ENCODE assay signal across 9 cellular contexts in genomic region chr15:23687143-23687470, GRCh38. TPM values are rescaled to one million over a fixed set of nuclear protein-coding genes. Genes with fewer than 3 reads are reported as not detected.
DNase-seq lines count a peak whose midpoint lies in the region; ATAC-seq, FAIRE-seq and TF ChIP-seq lines count a peak whose summit lies in the region.
"Had no signal": no experiment of that assay in that cellular context is flagged by ENCODE, and none has a peak within 500 bp of the region (broad histone marks: within the 10 kb centered on the region; RNA-seq: fewer than 3 reads in every experiment).

Gene NDN (minus strand): TSS chr15:23687305. CDS start chr15:23687217, 88 bp downstream.

- H3K9ac ChIP-seq in kidney (ENCODE audit: low read length in 2 of 2): peak within 1 kb of the TSS in 1 of 2 donors; percentile 10
- H3K9ac ChIP-seq: BLaER1 treated with 17β-estradiol and CSF1 and Interleukin-3, amounts not matched to agents 10 nM and 100 nM had no signal

- H3K4me1 ChIP-seq in kidney (ENCODE audit: control insufficient read depth in 1 of 2, insufficient read depth in 1 of 2, low read depth in 1 of 2, low read length in 2 of 2): no peaks in the 10 kb centered on the region
- H3K4me1 ChIP-seq in Caco-2: peaks cover 12% of the 10 kb centered on the region; the same call in 1 of the 2 replicates
- H3K4me1 ChIP-seq in OCI-LY7 (ENCODE audit: insufficient read depth, low read length, poor library complexity, severe bottlenecking): no peaks in the 10 kb centered on the region

- H3K36me3 ChIP-seq in kidney (ENCODE audit: control insufficient read depth in 1 of 2, insufficient read depth in 2 of 2, low read length in 2 of 2): no peaks in the 10 kb centered on the region
- no peaks in the 10 kb centered on the region for H3K36me3 ChIP-seq in Caco-2 (ENCODE audit: control insufficient read depth, insufficient read depth, low read length)
- no peaks in the 10 kb centered on the region for H3K36me3 ChIP-seq in OCI-LY7 (ENCODE audit: insufficient read depth, low read length)
- H3K36me3 ChIP-seq: BLaER1 treated with 17β-estradiol and CSF1 and Interleukin-3, amounts not matched to agents 10 nM and 100 nM had no signal

- H4K20me1 ChIP-seq in OCI-LY7 (ENCODE audit: insufficient read depth, low read length): no peaks in the 10 kb centered on the region
- H4K20me1 ChIP-seq: BLaER1 treated with 17β-estradiol and CSF1 and Interleukin-3, amounts not matched to agents 10 nM and 100 nM had no signal

- DNase-seq in NCI-H510A (lab: John Stamatoyannopoulos, UW) (peak; percentile 20), NCI-H510A treated with DMSO at 0.1 percent for 48 hours (lab: John Stamatoyannopoulos, UW) (no peak), caudate nucleus (lab: John Stamatoyannopoulos, UW) (peak in 44 of 61 donors; percentile 2 to 64 (median 20)), kidney (peak; percentile 78), NOMO-1 (lab: John Stamatoyannopoulos, UW; ENCODE audit: unreplicated experiment in 2 of 2) (no peak), Caco-2 (no peak), OCI-LY7 (ENCODE audit: low spot score) (no peak)
- no peak for DNase-seq in stimulated activated naive B cell treated with anti-CD40 and anti-IgM and Interleukin-4, amounts not matched to agents 10 μg/mL and 1 μg/mL and 100 μg/mL, for 72 hours

- peak within 1 kb of the TSS in 1 of 2 donors; percentile 46 for H3K4me3 Mint-ChIP-seq in stimulated activated naive B cell treated with anti-CD40 and anti-IgM and Interleukin-4, amounts not matched to agents 10 μg/mL and 1 μg/mL and 100 μg/mL, for 72 hours
- H3K4me3 Mint-ChIP-seq in Caco-2 (ENCODE audit: unreplicated experiment): no peak within 1 kb of the TSS

- no peak within 1 kb of the TSS for H2AFZ ChIP-seq in OCI-LY7 (ENCODE audit: low read length)

- peak; percentile 45 to 55 for ATAC-seq in stimulated activated naive B cell treated with anti-CD40 and anti-IgM and Interleukin-4, amounts not matched to agents 10 μg/mL and 1 μg/mL and 100 μg/mL, for 72 hours (replicated peaks)

- peaks cover 0 to 5% of the 10 kb centered on the region in 2 donors for H3K27me3 Mint-ChIP-seq in stimulated activated naive B cell treated with anti-CD40 and anti-IgM and Interleukin-4, amounts not matched to agents 10 μg/mL and 1 μg/mL and 100 μg/mL, for 72 hours
- no peaks in the 10 kb centered on the region for H3K27me3 Mint-ChIP-seq in Caco-2 (ENCODE audit: insufficient read depth, unreplicated experiment)

- H3K27ac ChIP-seq in caudate nucleus (ENCODE audit: low read depth, low read length) (no peak within 1 kb of the TSS), kidney (ENCODE audit: low read depth in 2 of 2, low read length in 2 of 2) (no peak within 1 kb of the TSS), OCI-LY7 (ENCODE audit: low read depth, low read length, poor library complexity, severe bottlenecking) (no peak within 1 kb of the TSS)
- H3K27ac ChIP-seq: BLaER1 treated with 17β-estradiol and CSF1 and Interleukin-3, amounts not matched to agents 10 nM and 100 nM had no signal

- no peak within 1 kb of the TSS for H3K27ac Mint-ChIP-seq in stimulated activated naive B cell treated with anti-CD40 and anti-IgM and Interleukin-4, amounts not matched to agents 10 μg/mL and 1 μg/mL and 100 μg/mL, for 72 hours
- no peak within 1 kb of the TSS for H3K27ac Mint-ChIP-seq in Caco-2 (ENCODE audit: unreplicated experiment)

- H3K27me3 ChIP-seq in Caco-2 (replicated peaks; ENCODE audit: control insufficient read depth, insufficient read depth, low read length): no peaks in the 10 kb centered on the region
- H3K27me3 ChIP-seq: BLaER1 treated with 17β-estradiol and CSF1 and Interleukin-3, amounts not matched to agents 10 nM and 100 nM had no signal

- BruUV-seq in Caco-2 (replicated peaks; lab: Mats Ljungman, UMichigan) (no TSS peak), OCI-LY7 (replicated peaks; lab: Mats Ljungman, UMichigan) (no TSS peak)

- intact Hi-C loops in kidney (cut with DNase I) (no loop called here), Caco-2 (cut with micrococcal nuclease; ENCODE audit: unreplicated experiment) (no loop called here), OCI-LY7 (cut with micrococcal nuclease; ENCODE audit: unreplicated experiment) (loop anchor here (10.0 kb wide), 1 partner anchor 48 kb away; no protein-coding TSS in a partner anchor)

- no peaks in the 10 kb centered on the region for H3K36me3 Mint-ChIP-seq in stimulated activated naive B cell treated with anti-CD40 and anti-IgM and Interleukin-4, amounts not matched to agents 10 μg/mL and 1 μg/mL and 100 μg/mL, for 72 hours
- H3K36me3 Mint-ChIP-seq in Caco-2 (ENCODE audit: insufficient read depth, unreplicated experiment): no peaks in the 10 kb centered on the region

- H3K9me3 ChIP-seq in kidney (ENCODE audit: control insufficient read depth in 1 of 2, low read length in 2 of 2) (no peaks in the 10 kb centered on the region), Caco-2 (no peaks in the 10 kb centered on the region), OCI-LY7 (ENCODE audit: low read length) (no peaks in the 10 kb centered on the region)

- H3K4me2 ChIP-seq in OCI-LY7 (ENCODE audit: low read length): no peak within 1 kb of the TSS

- CTCF ChIA-PET in Caco-2 (lab: Charles Lee) (no interaction called here), OCI-LY7 (lab: Charles Lee; ENCODE audit: unreplicated experiment) (no interaction called here)

- H3K4me3 ChIP-seq in kidney (ENCODE audit: low read length in 2 of 2): peak within 1 kb of the TSS; percentile 47 to 55
- H3K4me3 ChIP-seq in Caco-2 (ENCODE audit: low read depth, low read length): no peak within 1 kb of the TSS
- no peak within 1 kb of the TSS for H3K4me3 ChIP-seq in OCI-LY7 (ENCODE audit: low read depth, low read length, poor library complexity, severe bottlenecking)
- H3K4me3 ChIP-seq: BLaER1 treated with 17β-estradiol and CSF1 and Interleukin-3, amounts not matched to agents 10 nM and 100 nM had no signal

- TF ChIP-seq CTCF in kidney (IDR thresholded peaks at IDR 0.05; ENCODE audit: borderline replicate concordance, extremely low read depth, insufficient read depth) (no peak), Caco-2 (IDR thresholded peaks at IDR 0.05; ENCODE audit: insufficient read depth in 1 of 2, low read depth in 1 of 2, low read length in 1 of 2, severe bottlenecking in 1 of 2, unreplicated experiment in 1 of 2) (no peak), OCI-LY7 (conservative IDR thresholded peaks at IDR 0.05; ENCODE audit: low read length) (no peak)

- H3K9me2 ChIP-seq in OCI-LY7 (ENCODE audit: insufficient read depth, low read length): no peaks in the 10 kb centered on the region

- no peaks in the 10 kb centered on the region for H3K9me3 Mint-ChIP-seq in stimulated activated naive B cell treated with anti-CD40 and anti-IgM and Interleukin-4, amounts not matched to agents 10 μg/mL and 1 μg/mL and 100 μg/mL, for 72 hours
- H3K9me3 Mint-ChIP-seq in Caco-2 (ENCODE audit: unreplicated experiment): peaks cover 43% of the 10 kb centered on the region

- FAIRE-seq in kidney (lab: Jason Lieb, UNC): no peak

- H3K79me2 ChIP-seq in OCI-LY7 (ENCODE audit: insufficient read depth, low read depth, low read length): no peaks in the 10 kb centered on the region

- H3K4me1 Mint-ChIP-seq in stimulated activated naive B cell treated with anti-CD40 and anti-IgM and Interleukin-4, amounts not matched to agents 10 μg/mL and 1 μg/mL and 100 μg/mL, for 72 hours: no peaks in the 10 kb centered on the region
- H3K4me1 Mint-ChIP-seq in Caco-2 (ENCODE audit: low read depth, unreplicated experiment): peaks cover 7% of the 10 kb centered on the region

- POLR2A ChIA-PET in Caco-2 (lab: Charles Lee): no interaction called here
- POLR2A ChIA-PET in OCI-LY7 (lab: Charles Lee): no interaction called here

RNA-seq across cellular contexts. Expression of gene NDN, which starts in this region (rescaled TPM):
- total RNA-seq in kidney (19.9 TPM), Caco-2 (2022) (not detected in 2 replicates), OCI-LY7 (2022) (not detected in 2 replicates)
- 29.5 TPM for polyA plus RNA-seq in kidney (ENCODE audit: insufficient read depth, low read depth, low replicate concordance)
- not detected in 2 replicates for total RNA-seq in OCI-LY7 (2014; rRNA removed; shearing (Covaris generic))

Comparison
In these comparisons a context has a peak if more than half of its experiments do, and no peak if none do; other contexts are left out.
1. RNA of gene NDN (total RNA-seq): 19.9 TPM in kidney (single experiment); not detected in Caco-2 and not detected in OCI-LY7; every median in the first group is over 10 times any median in the second.
2. DNase-seq: peak in NCI-H510A (single experiment), caudate nucleus (44 of 61) and kidney (single experiment); none in NCI-H510A treated with DMSO at 0.1 percent for 48 hours (single experiment), stimulated activated naive B cell treated with anti-CD40 and anti-IgM and Interleukin-4, amounts not matched to agents 10 μg/mL and 1 μg/mL and 100 μg/mL, for 72 hours (single experiment), NOMO-1 (0 of 2), Caco-2 (0 of 2) and OCI-LY7 (single experiment).
3. H3K4me3 ChIP-seq: peak in kidney (2 of 2); none in Caco-2 (single experiment) and OCI-LY7 (single experiment).